In genomic region chr7:100220833-100221718, GRCh38 we compare ENCODE assay signal across 7 cellular contexts.
A peak's percentile ranks its signal among the peaks of the same experiment; 100 is the strongest.
DNase-seq lines count a peak whose midpoint lies in the region; ATAC-seq and TF ChIP-seq lines count a peak whose summit lies in the region.

No MANE protein-coding gene starts in this region.

- no peaks in the 10 kb centered on the region for H3K79me2 ChIP-seq in OCI-LY3 (ENCODE audit: low read length)

- H3K4me1 ChIP-seq in OCI-LY3 (ENCODE audit: low read length) = peaks cover 27% of the 10 kb centered on the region

- TF ChIP-seq CTCF in OCI-LY3 (IDR thresholded peaks at IDR 0.05; ENCODE audit: low read depth, low read length) = no peak

- no peak overlapping the region for H3K27ac ChIP-seq in OCI-LY3 (ENCODE audit: low read length)

- no peak overlapping the region for H3K9ac ChIP-seq in OCI-LY3 (ENCODE audit: low read length)

- H3K27me3 ChIP-seq in OCI-LY3 (ENCODE audit: low read depth, low read length) = no peaks in the 10 kb centered on the region

- no peaks in the 10 kb centered on the region for H4K20me1 ChIP-seq in OCI-LY3 (ENCODE audit: insufficient read depth, low read length)

- no peak overlapping the region for H2AFZ ChIP-seq in OCI-LY3 (ENCODE audit: low read depth, low read length)

- no peaks in the 10 kb centered on the region for H3K9me3 ChIP-seq in OCI-LY3 (ENCODE audit: insufficient read depth, low read length)

- H3K4me2 ChIP-seq in OCI-LY3 (ENCODE audit: low read length) = peak overlapping the region; percentile 21; the same call in 1 of the 2 replicates

- ATAC-seq in GM21423 (IDR thresholded peaks at IDR 0.05; ENCODE audit: unreplicated experiment) = peak; percentile 53

- H3K36me3 ChIP-seq in OCI-LY3 (replicated peaks; ENCODE audit: low read depth, low read length) = no peaks in the 10 kb centered on the region

- peak; percentile 79 for DNase-seq in activated naive CD4-positive, alpha-beta T cell treated with anti-CD3 and anti-CD28 coated beads, Interleukin-2, amount 50 U/mL, for 16 hours
- peak in 2 of 3 donors; percentile 50 to 74 for DNase-seq in stimulated activated CD4-positive, alpha-beta T cell treated with anti-CD3 and anti-CD28 coated beads, TNF-alpha, amount 100 ng/mL, for 48 hours (ENCODE audit: low read depth in 3 of 3)
- DNase-seq in NCI-H1694 treated with DMSO at 0.1 percent for 48 hours (lab: John Stamatoyannopoulos, UW) (no peak), NCI-H524 treated with DMSO at 0.1 percent for 48 hours (lab: John Stamatoyannopoulos, UW) (no peak), NCI-H187 treated with DMSO at 0.1 percent for 48 hours (lab: John Stamatoyannopoulos, UW) (no peak)

- H3K4me3 ChIP-seq in OCI-LY3 (ENCODE audit: low read length) = no peak overlapping the region

Comparison
In these comparisons a context has a peak if more than half of its experiments do, and no peak if none do; other contexts are left out.
1. DNase-seq: peak in activated naive CD4-positive, alpha-beta T cell treated with anti-CD3 and anti-CD28 coated beads, Interleukin-2, amount 50 U/mL, for 16 hours (single experiment) and stimulated activated CD4-positive, alpha-beta T cell treated with anti-CD3 and anti-CD28 coated beads, TNF-alpha, amount 100 ng/mL, for 48 hours (2 of 3); none in NCI-H1694 treated with DMSO at 0.1 percent for 48 hours (single experiment), NCI-H524 treated with DMSO at 0.1 percent for 48 hours (single experiment) and NCI-H187 treated with DMSO at 0.1 percent for 48 hours (single experiment).